11 cellular contexts compared by ENCODE assay signal in the genomic region with DNA sequence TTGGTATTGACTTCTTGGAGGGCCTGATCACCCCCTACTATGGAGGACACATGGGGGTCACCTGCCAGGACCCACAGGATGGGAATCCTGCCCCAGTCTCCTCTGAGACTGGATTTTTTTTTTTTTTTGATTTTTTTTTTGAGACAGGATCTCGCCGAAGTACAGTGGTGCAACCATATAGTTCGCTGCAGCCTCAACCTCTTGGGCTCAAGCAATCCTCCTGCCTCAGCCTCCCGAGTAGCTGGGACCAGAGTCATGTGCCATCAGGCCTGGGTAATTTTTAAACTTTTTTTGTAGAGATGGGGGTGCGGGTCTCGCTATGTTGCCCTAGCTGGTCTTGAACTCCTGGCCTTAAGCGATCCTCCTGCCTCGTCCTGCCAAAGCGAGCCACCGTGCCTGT. TPM values are rescaled to one million over a fixed set of nuclear protein-coding genes. Genes with fewer than 3 reads are reported as not detected.
DNase-seq lines count a peak whose midpoint lies in the region; ATAC-seq and TF ChIP-seq lines count a peak whose summit lies in the region.
"Had no signal": no experiment of that assay in that cellular context is flagged by ENCODE, and none has a peak within 500 bp of the region (broad histone marks: within the 10 kb centered on the region; RNA-seq: fewer than 3 reads in every experiment).

No MANE protein-coding gene starts in this region.

- H3K4me3 ChIP-seq in PC-9 = no peak overlapping the region
- H3K4me3 ChIP-seq in colonic mucosa = no peak overlapping the region

- no TSS peak for BruUV-seq in PC-9 (replicated peaks; lab: Mats Ljungman, UMichigan)

- peaks cover 2% of the 10 kb centered on the region for H3K36me3 Mint-ChIP-seq in activated T-cell treated with anti-CD3 and anti-CD28 coated beads, Interleukin-2, amount 50 U/mL, for 24 hours (ENCODE audit: low read depth)
- no peaks in the 10 kb centered on the region for H3K36me3 Mint-ChIP-seq in stimulated activated memory B cell treated with anti-CD40 and anti-IgM and Interleukin-4, amounts not matched to agents 10 μg/mL and 1 μg/mL and 100 μg/mL, for 72 hours

- H3K9me3 ChIP-seq in PC-9 (ENCODE audit: insufficient read depth, low read depth) (no peaks in the 10 kb centered on the region), colonic mucosa (no peaks in the 10 kb centered on the region)

- intact Hi-C loops in PC-9 (cut with micrococcal nuclease; ENCODE audit: unreplicated experiment) (no loop called here), colonic mucosa (cut with DNase I) (no loop called here)

- CTCF ChIA-PET in PC-9 (lab: Charles Lee) = interaction anchor here (0.5 to 0.6 kb wide), 2 partner anchors 9 to 39 kb away, joined by 3 to 11 read pairs; no protein-coding TSS in a partner anchor

- no peaks in the 10 kb centered on the region for H3K9me3 Mint-ChIP-seq in activated T-cell treated with anti-CD3 and anti-CD28 coated beads, Interleukin-2, amount 50 U/mL, for 24 hours
- no peaks in the 10 kb centered on the region for H3K9me3 Mint-ChIP-seq in stimulated activated memory B cell treated with anti-CD40 and anti-IgM and Interleukin-4, amounts not matched to agents 10 μg/mL and 1 μg/mL and 100 μg/mL, for 72 hours

- no peak for ATAC-seq in stimulated activated memory B cell treated with anti-CD40 and anti-IgM and Interleukin-4, amounts not matched to agents 10 μg/mL and 1 μg/mL and 100 μg/mL, for 72 hours
- ATAC-seq in GM19455 (IDR thresholded peaks at IDR 0.05; ENCODE audit: unreplicated experiment) = no peak
- no peak for ATAC-seq in HG03159 (IDR thresholded peaks at IDR 0.05; ENCODE audit: unreplicated experiment)

- DNase-seq in activated T-cell treated with anti-CD3 and anti-CD28 coated beads, Interleukin-2, amount 50 U/mL, for 24 hours = no peak
- DNase-seq in activated T-cell treated with anti-CD3 and anti-CD28 coated beads, Interleukin-2, amount 50 U/mL, for 1 hour = no peak
- DNase-seq in PC-9 = no peak
- no peak for DNase-seq in colonic mucosa
- DNase-seq in COLO668 (lab: John Stamatoyannopoulos, UW; ENCODE audit: unreplicated experiment) = no peak
- DNase-seq: midbrain, SHP77 treated with DMSO at 0.1 percent for 48 hours had no signal

- H3K27me3 ChIP-seq in PC-9 (ENCODE audit: insufficient read depth, low read depth) (no peaks in the 10 kb centered on the region), colonic mucosa (no peaks in the 10 kb centered on the region)
- H3K27me3 ChIP-seq: foreskin keratinocyte had no signal

- no peak overlapping the region for H3K9ac ChIP-seq in colonic mucosa (ENCODE audit: low read depth in 2 of 2, low read length in 2 of 2)

- POLR2A ChIA-PET in PC-9 (lab: Charles Lee; ENCODE audit: unreplicated experiment) = interaction anchor here (0.6 to 1.0 kb wide), 2 partner anchors 11 to 14 kb away, joined by 22 to 33 read pairs; a partner anchor contains a TSS

- H3K4me1 Mint-ChIP-seq in activated T-cell treated with anti-CD3 and anti-CD28 coated beads, Interleukin-2, amount 50 U/mL, for 24 hours (ENCODE audit: low read depth) = peaks cover 81% of the 10 kb centered on the region
- H3K4me1 Mint-ChIP-seq in stimulated activated memory B cell treated with anti-CD40 and anti-IgM and Interleukin-4, amounts not matched to agents 10 μg/mL and 1 μg/mL and 100 μg/mL, for 72 hours = peaks cover 61% of the 10 kb centered on the region

- no peaks in the 10 kb centered on the region for H3K79me2 ChIP-seq in PC-9 (ENCODE audit: low read depth)

- TF ChIP-seq CTCF in PC-9 (conservative IDR thresholded peaks at IDR 0.05) (no peak), colonic mucosa (IDR thresholded peaks at IDR 0.05) (no peak)

- no peak overlapping the region for H3K4me3 Mint-ChIP-seq in activated T-cell treated with anti-CD3 and anti-CD28 coated beads, Interleukin-2, amount 50 U/mL, for 24 hours
- H3K4me3 Mint-ChIP-seq in stimulated activated memory B cell treated with anti-CD40 and anti-IgM and Interleukin-4, amounts not matched to agents 10 μg/mL and 1 μg/mL and 100 μg/mL, for 72 hours = no peak overlapping the region

- H3K27ac ChIP-seq in PC-9 (no peak overlapping the region), colonic mucosa (peak overlapping the region; percentile 58)
- H3K27ac ChIP-seq: foreskin keratinocyte had no signal

- peak overlapping the region; percentile 99 for H3K27ac Mint-ChIP-seq in activated T-cell treated with anti-CD3 and anti-CD28 coated beads, Interleukin-2, amount 50 U/mL, for 24 hours
- H3K27ac Mint-ChIP-seq in stimulated activated memory B cell treated with anti-CD40 and anti-IgM and Interleukin-4, amounts not matched to agents 10 μg/mL and 1 μg/mL and 100 μg/mL, for 72 hours = peak overlapping the region; percentile 100

- no peaks in the 10 kb centered on the region for H3K36me3 ChIP-seq in PC-9 (ENCODE audit: low read depth)
- H3K36me3 ChIP-seq in colonic mucosa = no peaks in the 10 kb centered on the region

- H2AFZ ChIP-seq in PC-9 = no peak overlapping the region

- H3K4me2 ChIP-seq in PC-9 = peak overlapping the region; percentile 58

- peaks cover 12% of the 10 kb centered on the region; the same call in 1 of the 2 replicates for H3F3A ChIP-seq in PC-9 (ENCODE audit: insufficient read depth, low read depth)

- H3K27me3 Mint-ChIP-seq in activated T-cell treated with anti-CD3 and anti-CD28 coated beads, Interleukin-2, amount 50 U/mL, for 24 hours = no peaks in the 10 kb centered on the region
- no peaks in the 10 kb centered on the region for H3K27me3 Mint-ChIP-seq in stimulated activated memory B cell treated with anti-CD40 and anti-IgM and Interleukin-4, amounts not matched to agents 10 μg/mL and 1 μg/mL and 100 μg/mL, for 72 hours

- H3K9me2 ChIP-seq in PC-9 (ENCODE audit: insufficient read depth) = no peaks in the 10 kb centered on the region

- H3K4me1 ChIP-seq in PC-9 (replicated peaks; ENCODE audit: insufficient read depth) = peaks cover 8% of the 10 kb centered on the region; the same call in 1 of the 2 replicates
- H3K4me1 ChIP-seq in colonic mucosa = peaks cover 10% of the 10 kb centered on the region
- H3K4me1 ChIP-seq: foreskin keratinocyte had no signal

- H4K20me1 ChIP-seq in PC-9 (ENCODE audit: insufficient read depth) = no peaks in the 10 kb centered on the region

RNA-seq across cellular contexts. Expression of a gene that starts 14.2 kb away (rescaled TPM):
- 61.1 and 68.2 TPM in 2 replicates for total RNA-seq in PC-9 (2021)
- 100 to 1,000 TPM; 133 to 175 TPM for total RNA-seq in colonic mucosa

RNA-seq across cellular contexts. Expression of a gene that starts 52.1 kb away (rescaled TPM):
- total RNA-seq in PC-9 (2021) = 66.5 and 67.4 TPM in 2 replicates
- total RNA-seq in colonic mucosa = 100 to 1,000 TPM in 1 of 2 donors, 10 to 100 TPM in 1; 55.2 to 160 TPM
